In the genomic region with DNA sequence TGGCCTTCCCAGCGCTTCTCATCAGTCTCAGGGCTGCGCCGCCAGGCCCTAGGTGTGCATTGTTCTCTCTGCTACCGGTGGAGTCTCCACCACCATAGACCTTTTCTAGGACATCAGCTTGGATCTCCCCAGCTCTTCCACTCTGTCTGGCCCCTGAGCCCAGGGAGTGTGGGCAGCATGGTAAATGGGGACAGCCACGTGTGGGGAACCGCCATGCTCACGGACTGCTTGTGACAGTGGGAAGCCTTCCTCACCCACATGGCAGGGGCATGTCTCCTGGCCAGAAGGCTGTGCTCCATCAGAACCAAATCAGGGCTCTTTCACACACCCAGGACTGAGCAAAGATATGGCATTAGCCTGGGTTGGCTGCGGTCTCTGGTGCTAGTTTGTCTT, we compare ENCODE assay signal across 14 cellular contexts. TPM values are rescaled to one million over a fixed set of nuclear protein-coding genes. Genes with fewer than 3 reads are reported as not detected.
DNase-seq lines count a peak whose midpoint lies in the region; ATAC-seq, FAIRE-seq and TF ChIP-seq lines count a peak whose summit lies in the region.
"Had no signal": no experiment of that assay in that cellular context is flagged by ENCODE, and none has a peak within 500 bp of the region (broad histone marks: within the 10 kb centered on the region; RNA-seq: fewer than 3 reads in every experiment).

No MANE protein-coding gene starts in this region.

- H3K27ac ChIP-seq in coronary artery: no peak overlapping the region
- H3K27ac ChIP-seq in tibial artery: no peak overlapping the region
- H3K27ac ChIP-seq: BLaER1 treated with 17β-estradiol and CSF1 and Interleukin-3, amounts not matched to agents 10 nM and 100 nM had no signal

- no peak for TF ChIP-seq POLR2A in H54 (IDR thresholded peaks at IDR 0.05; ENCODE audit: low read depth, low read length)

- DNase-seq in activated CD8-positive, alpha-beta memory T cell treated with anti-CD3 and anti-CD28 coated beads, Interleukin-2, amount 50 U/mL, for 48 hours: peak; percentile 34
- no peak for DNase-seq in activated CD8-positive, alpha-beta memory T cell treated with anti-CD3 and anti-CD28 coated beads, Interleukin-2, amount 10 ng/mL, durations not matched to agents 7 days and 5 days
- DNase-seq in coronary artery (ENCODE audit: low spot score) (peak; percentile 56), mesenteric fat pad (ENCODE audit: low spot score) (peak; percentile 59), tibial artery (peak; percentile 5 to 49), cortex of kidney (lab: John Stamatoyannopoulos, UW) (no peak), H54 (ENCODE audit: insufficient read length, low spot score) (no peak)
- no peak for DNase-seq in activated CD8-positive, alpha-beta T cell treated with anti-CD3 and anti-CD28 coated beads for 36 hours
- DNase-seq: KG1, NCI-H1092, NCI-H2107 had no signal

- no peak overlapping the region for H3K4me3 ChIP-seq in coronary artery
- no peak overlapping the region for H3K4me3 ChIP-seq in tibial artery
- H3K4me3 ChIP-seq: BLaER1 treated with 17β-estradiol and CSF1 and Interleukin-3, amounts not matched to agents 10 nM and 100 nM had no signal

- no peaks in the 10 kb centered on the region for H3K36me3 Mint-ChIP-seq in activated CD8-positive, alpha-beta memory T cell treated with anti-CD3 and anti-CD28 coated beads, Interleukin-2, amount 10 ng/mL, durations not matched to agents 7 days and 5 days
- H3K36me3 Mint-ChIP-seq in activated CD8-positive, alpha-beta T cell treated with anti-CD3 and anti-CD28 coated beads for 36 hours (ENCODE audit: low read depth): no peaks in the 10 kb centered on the region

- no peaks in the 10 kb centered on the region for H3K4me1 Mint-ChIP-seq in activated CD8-positive, alpha-beta memory T cell treated with anti-CD3 and anti-CD28 coated beads, Interleukin-2, amount 10 ng/mL, durations not matched to agents 7 days and 5 days
- peaks cover 2% of the 10 kb centered on the region for H3K4me1 Mint-ChIP-seq in activated CD8-positive, alpha-beta T cell treated with anti-CD3 and anti-CD28 coated beads for 36 hours (ENCODE audit: low read depth)

- no peaks in the 10 kb centered on the region for H3K9me3 Mint-ChIP-seq in activated CD8-positive, alpha-beta memory T cell treated with anti-CD3 and anti-CD28 coated beads, Interleukin-2, amount 10 ng/mL, durations not matched to agents 7 days and 5 days (ENCODE audit: low read depth)
- H3K9me3 Mint-ChIP-seq in activated CD8-positive, alpha-beta T cell treated with anti-CD3 and anti-CD28 coated beads for 36 hours: no peaks in the 10 kb centered on the region

- no peaks in the 10 kb centered on the region for H3K9me3 ChIP-seq in tibial artery
- H3K9me3 ChIP-seq: BLaER1 treated with 17β-estradiol and CSF1 and Interleukin-3, amounts not matched to agents 10 nM and 100 nM had no signal

- no peak overlapping the region for H3K4me3 Mint-ChIP-seq in activated CD8-positive, alpha-beta memory T cell treated with anti-CD3 and anti-CD28 coated beads, Interleukin-2, amount 10 ng/mL, durations not matched to agents 7 days and 5 days
- H3K4me3 Mint-ChIP-seq in activated CD8-positive, alpha-beta T cell treated with anti-CD3 and anti-CD28 coated beads for 36 hours: no peak overlapping the region

- H3K36me3 ChIP-seq in tibial artery: no peaks in the 10 kb centered on the region
- H3K36me3 ChIP-seq: BLaER1 treated with 17β-estradiol and CSF1 and Interleukin-3, amounts not matched to agents 10 nM and 100 nM had no signal

- intact Hi-C loops in tibial artery (cut with DNase I; ENCODE audit: low total_unique reads): no loop called here
- intact Hi-C loops in activated CD8-positive, alpha-beta T cell treated with anti-CD3 and anti-CD28 coated beads for 36 hours (cut with micrococcal nuclease): loop anchor here (10.0 kb wide), 1 partner anchor 64 kb away; no protein-coding TSS in a partner anchor

- POLR2A ChIA-PET in activated CD8-positive, alpha-beta T cell treated with anti-CD3 and anti-CD28 coated beads for 36 hours (lab: Charles Lee): interaction anchor here (1.4 kb wide), 1 partner anchor 12 kb away, joined by 3 read pairs; no protein-coding TSS in a partner anchor

- TF ChIP-seq CTCF in coronary artery (IDR thresholded peaks at IDR 0.05) (no peak), tibial artery (IDR thresholded peaks at IDR 0.05) (no peak)
- TF ChIP-seq CTCF in activated CD8-positive, alpha-beta T cell treated with anti-CD3 and anti-CD28 coated beads for 36 hours (IDR thresholded peaks at IDR 0.05): no peak

- CTCF ChIA-PET in activated CD8-positive, alpha-beta memory T cell treated with anti-CD3 and anti-CD28 coated beads, Interleukin-2, amount 10 ng/mL, durations not matched to agents 7 days and 5 days (lab: Charles Lee): interaction anchor here (0.7 kb wide), 1 partner anchor 71 kb away, joined by 3 read pairs; no protein-coding TSS in a partner anchor
- CTCF ChIA-PET in activated CD8-positive, alpha-beta T cell treated with anti-CD3 and anti-CD28 coated beads for 36 hours (lab: Charles Lee): interaction anchor here (1.2 kb wide), 1 partner anchor 71 kb away, joined by 5 read pairs; no protein-coding TSS in a partner anchor

- no peaks in the 10 kb centered on the region for H3K27me3 Mint-ChIP-seq in activated CD8-positive, alpha-beta memory T cell treated with anti-CD3 and anti-CD28 coated beads, Interleukin-2, amount 10 ng/mL, durations not matched to agents 7 days and 5 days
- no peaks in the 10 kb centered on the region for H3K27me3 Mint-ChIP-seq in activated CD8-positive, alpha-beta T cell treated with anti-CD3 and anti-CD28 coated beads for 36 hours

- no peak for FAIRE-seq in H54 (lab: Jason Lieb, UNC)

- ATAC-seq in activated CD8-positive, alpha-beta memory T cell treated with anti-CD3 and anti-CD28 coated beads, Interleukin-2, amount 10 ng/mL, durations not matched to agents 7 days and 5 days: no peak
- ATAC-seq in activated CD8-positive, alpha-beta T cell treated with anti-CD3 and anti-CD28 coated beads for 36 hours: no peak

- peaks cover 0 to 2% of the 10 kb centered on the region in 2 donors for H3K27me3 ChIP-seq in tibial artery
- H3K27me3 ChIP-seq: BLaER1 treated with 17β-estradiol and CSF1 and Interleukin-3, amounts not matched to agents 10 nM and 100 nM had no signal

- no peak overlapping the region for H3K27ac Mint-ChIP-seq in activated CD8-positive, alpha-beta memory T cell treated with anti-CD3 and anti-CD28 coated beads, Interleukin-2, amount 10 ng/mL, durations not matched to agents 7 days and 5 days
- no peak overlapping the region for H3K27ac Mint-ChIP-seq in activated CD8-positive, alpha-beta T cell treated with anti-CD3 and anti-CD28 coated beads for 36 hours

- no peaks in the 10 kb centered on the region for H3K4me1 ChIP-seq in tibial artery

RNA-seq across cellular contexts. Expression of a gene that starts 51.3 kb away (rescaled TPM):
- total RNA-seq in activated CD8-positive, alpha-beta memory T cell treated with anti-CD3 and anti-CD28 coated beads, Interleukin-2, amount 10 ng/mL, durations not matched to agents 7 days and 5 days: not detected
- not detected for total RNA-seq in mesenteric fat pad
- not detected for total RNA-seq in activated CD8-positive, alpha-beta T cell treated with anti-CD3 and anti-CD28 coated beads for 36 hours
- total RNA-seq: A172, M059J had no signal

Comparison
In these comparisons a context has a peak if more than half of its experiments do, and no peak if none do; other contexts are left out.
1. DNase-seq: peak in activated CD8-positive, alpha-beta memory T cell treated with anti-CD3 and anti-CD28 coated beads, Interleukin-2, amount 50 U/mL, for 48 hours (single experiment), coronary artery (single experiment), mesenteric fat pad (single experiment) and tibial artery (2 of 2); none in activated CD8-positive, alpha-beta memory T cell treated with anti-CD3 and anti-CD28 coated beads, Interleukin-2, amount 10 ng/mL, durations not matched to agents 7 days and 5 days (single experiment), cortex of kidney (single experiment), H54 (single experiment) and activated CD8-positive, alpha-beta T cell treated with anti-CD3 and anti-CD28 coated beads for 36 hours (single experiment).